1 cellular context compared by ENCODE assay signal in the genomic region with DNA sequence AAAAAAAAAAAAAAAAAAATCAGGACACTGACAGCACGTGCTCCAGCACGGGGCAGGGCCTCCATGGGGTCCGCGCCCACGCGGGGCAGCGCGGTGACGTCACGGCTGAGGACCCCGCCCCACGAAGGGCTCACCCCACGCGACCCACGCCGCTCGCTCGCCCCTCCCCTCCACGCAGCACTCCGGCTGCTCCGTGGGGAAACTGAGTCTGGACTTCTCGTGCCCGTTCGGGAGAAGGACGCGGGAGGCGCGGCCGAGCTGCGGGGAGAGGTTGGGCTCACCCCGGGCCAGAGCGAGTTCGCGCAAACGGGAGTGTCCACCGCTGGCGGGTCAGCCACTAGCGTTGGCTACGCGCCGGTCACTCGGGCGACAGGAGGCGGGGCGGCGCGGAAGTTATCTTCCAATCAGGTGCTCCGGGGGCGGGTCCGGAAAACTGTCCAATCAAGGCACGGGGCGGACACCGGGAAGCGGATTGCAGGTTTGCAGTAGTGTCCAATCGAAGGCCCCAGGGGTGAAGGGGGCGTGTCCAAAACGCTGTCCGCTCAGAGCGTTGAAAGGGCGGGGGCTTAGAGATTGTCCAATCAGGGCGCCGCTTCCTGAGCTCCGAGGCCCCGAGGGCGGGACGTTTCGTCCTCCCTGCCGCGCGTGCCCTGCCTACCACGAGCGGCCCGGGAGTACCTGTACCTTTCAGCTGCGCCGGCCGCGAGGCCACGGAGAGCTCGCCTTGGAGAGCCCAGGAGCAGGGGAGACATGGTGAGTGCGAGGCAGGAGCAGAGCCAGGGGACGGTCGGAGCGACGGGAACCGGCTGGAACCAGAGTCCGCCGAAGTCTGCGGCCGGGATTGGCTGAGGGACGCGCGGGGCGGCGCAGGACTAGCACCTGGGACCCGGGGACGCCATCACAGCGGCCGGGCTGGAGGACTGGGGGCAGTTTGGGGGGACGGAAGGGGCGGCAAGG.
TF ChIP-seq lines count a peak whose summit lies in the region.

Gene ZNF57, plus strand, starts transcription at position 633 of the 957 bp plus-strand sequence. Its CDS starts 118 bp downstream, at position 751.

TF ChIP-seq in K562, 482 proteins besides CTCF, POLR2A, EP300 and RAD21 (continued from another document and continues in another):
- TF ChIP-seq, protein P1, sequence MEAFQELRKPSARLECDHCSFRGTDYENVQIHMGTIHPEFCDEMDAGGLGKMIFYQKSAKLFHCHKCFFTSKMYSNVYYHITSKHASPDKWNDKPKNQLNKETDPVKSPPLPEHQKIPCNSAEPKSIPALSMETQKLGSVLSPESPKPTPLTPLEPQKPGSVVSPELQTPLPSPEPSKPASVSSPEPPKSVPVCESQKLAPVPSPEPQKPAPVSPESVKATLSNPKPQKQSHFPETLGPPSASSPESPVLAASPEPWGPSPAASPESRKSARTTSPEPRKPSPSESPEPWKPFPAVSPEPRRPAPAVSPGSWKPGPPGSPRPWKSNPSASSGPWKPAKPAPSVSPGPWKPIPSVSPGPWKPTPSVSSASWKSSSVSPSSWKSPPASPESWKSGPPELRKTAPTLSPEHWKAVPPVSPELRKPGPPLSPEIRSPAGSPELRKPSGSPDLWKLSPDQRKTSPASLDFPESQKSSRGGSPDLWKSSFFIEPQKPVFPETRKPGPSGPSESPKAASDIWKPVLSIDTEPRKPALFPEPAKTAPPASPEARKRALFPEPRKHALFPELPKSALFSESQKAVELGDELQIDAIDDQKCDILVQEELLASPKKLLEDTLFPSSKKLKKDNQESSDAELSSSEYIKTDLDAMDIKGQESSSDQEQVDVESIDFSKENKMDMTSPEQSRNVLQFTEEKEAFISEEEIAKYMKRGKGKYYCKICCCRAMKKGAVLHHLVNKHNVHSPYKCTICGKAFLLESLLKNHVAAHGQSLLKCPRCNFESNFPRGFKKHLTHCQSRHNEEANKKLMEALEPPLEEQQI (IDR thresholded peaks at IDR 0.05): no peak
- TF ChIP-seq ZNF175 (CRISPR knock-in tag; IDR thresholded peaks at IDR 0.05; ENCODE audit: low read depth) (no peak), IRF2 (CRISPR knock-in tag; IDR thresholded peaks at IDR 0.05) (no peak), PCBP2 (IDR thresholded peaks at IDR 0.05; ENCODE audit: low read depth, low read length, poor library complexity, severe bottlenecking) (no peak), PCBP1 (IDR thresholded peaks at IDR 0.05; ENCODE audit: low read depth, low read length, poor library complexity, severe bottlenecking) (peak; percentile 43), ZNF133 (CRISPR knock-in tag; IDR thresholded peaks at IDR 0.05) (no peak), ZEB2 (IDR thresholded peaks at IDR 0.05) (no peak), NBN (IDR thresholded peaks at IDR 0.05; ENCODE audit: low read depth) (peak; percentile 46; the same call in 1 of the 2 replicates), SMARCE1 (IDR thresholded peaks at IDR 0.05) (no peak), CBFA2T2 (conservative IDR thresholded peaks at IDR 0.05) (no peak), YY1 (IDR thresholded peaks at IDR 0.05; ENCODE audit: borderline replicate concordance in 1 of 3, control insufficient read depth in 1 of 3, extremely low read depth in 1 of 3, insufficient read depth in 3 of 3, insufficient read length in 1 of 3, insufficient replicate concordance in 2 of 3, low read depth in 1 of 3, low read length in 2 of 3) (peak in 2 of 3 experiments; percentile 45 to 73), KDM5B (IDR thresholded peaks at IDR 0.05; ENCODE audit: insufficient replicate concordance, low read depth, low read length) (no peak), KLF10 (CRISPR knock-in tag; IDR thresholded peaks at IDR 0.05) (no peak), ZFPM2 (CRISPR knock-in tag; IDR thresholded peaks at IDR 0.05) (no peak), PATZ1 (CRISPR knock-in tag; IDR thresholded peaks at IDR 0.05; ENCODE audit: borderline replicate concordance) (no peak), KLF16 (IDR thresholded peaks at IDR 0.05) (no peak), STAT6 (CRISPR knock-in tag; IDR thresholded peaks at IDR 0.05) (no peak; the same call in 1 of the 2 replicates), SLC30A9 (CRISPR knock-in tag; IDR thresholded peaks at IDR 0.05) (no peak), SAP30 (IDR thresholded peaks at IDR 0.05; ENCODE audit: borderline replicate concordance, insufficient read depth, low read depth, low read length, poor library complexity, severe bottlenecking) (no peak), ZNF140 (CRISPR knock-in tag; IDR thresholded peaks at IDR 0.05) (no peak), MTA1 (IDR thresholded peaks at IDR 0.05; ENCODE audit: borderline replicate concordance) (0 out of 2 replicates have a peak, but pooled peaks have one; percentile 40), ZNF280B (CRISPR knock-in tag; IDR thresholded peaks at IDR 0.05) (no peak), PHTF2 (CRISPR knock-in tag; IDR thresholded peaks at IDR 0.05) (no peak), NONO (IDR thresholded peaks at IDR 0.05; ENCODE audit: low read depth in 2 of 2, low read length in 1 of 2) (peak in 1 of 2 experiments; percentile 41; a peak in 1 of 4 replicates), CHCHD3 (CRISPR knock-in tag; IDR thresholded peaks at IDR 0.05) (no peak), ZSCAN29 (IDR thresholded peaks at IDR 0.05) (no peak), BRD9 (IDR thresholded peaks at IDR 0.05; ENCODE audit: low read depth, partially characterized antibody) (no peak), ZNF75A (CRISPR knock-in tag; IDR thresholded peaks at IDR 0.05) (no peak), BDP1 (IDR thresholded peaks at IDR 0.05; ENCODE audit: insufficient read depth, insufficient read length) (no peak), CXXC5 (CRISPR knock-in tag; IDR thresholded peaks at IDR 0.05) (peak; percentile 82), RBM39 (optimal IDR thresholded peaks at IDR 0.05; ENCODE audit: low read depth, low read length) (no peak), POLR2AphosphoS2 (IDR thresholded peaks at IDR 0.05; ENCODE audit: low read length) (no peak), MAX (CRISPR knock-in tag; IDR thresholded peaks at IDR 0.05) (peak; percentile 91), RAD51 (IDR thresholded peaks at IDR 0.05; ENCODE audit: borderline replicate concordance, low read depth) (no peak)
- TF ChIP-seq, protein P2, sequence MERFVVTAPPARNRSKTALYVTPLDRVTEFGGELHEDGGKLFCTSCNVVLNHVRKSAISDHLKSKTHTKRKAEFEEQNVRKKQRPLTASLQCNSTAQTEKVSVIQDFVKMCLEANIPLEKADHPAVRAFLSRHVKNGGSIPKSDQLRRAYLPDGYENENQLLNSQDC (CRISPR knock-in tag; IDR thresholded peaks at IDR 0.05): no peak
- TF ChIP-seq, protein P3, sequence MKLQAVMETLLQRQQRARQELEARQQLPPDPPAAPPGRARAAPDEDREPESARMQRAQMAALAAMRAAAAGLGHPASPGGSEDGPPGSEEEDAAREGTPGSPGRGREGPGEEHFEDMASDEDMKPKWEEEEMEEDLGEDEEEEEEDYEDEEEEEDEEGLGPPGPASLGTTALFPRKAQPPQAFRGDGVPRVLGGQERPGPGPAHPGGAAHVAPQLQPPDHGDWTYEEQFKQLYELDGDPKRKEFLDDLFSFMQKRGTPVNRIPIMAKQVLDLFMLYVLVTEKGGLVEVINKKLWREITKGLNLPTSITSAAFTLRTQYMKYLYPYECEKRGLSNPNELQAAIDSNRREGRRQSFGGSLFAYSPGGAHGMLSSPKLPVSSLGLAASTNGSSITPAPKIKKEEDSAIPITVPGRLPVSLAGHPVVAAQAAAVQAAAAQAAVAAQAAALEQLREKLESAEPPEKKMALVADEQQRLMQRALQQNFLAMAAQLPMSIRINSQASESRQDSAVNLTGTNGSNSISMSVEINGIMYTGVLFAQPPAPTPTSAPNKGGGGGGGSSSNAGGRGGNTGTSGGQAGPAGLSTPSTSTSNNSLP (IDR thresholded peaks at IDR 0.05; ENCODE audit: borderline replicate concordance, low read depth, low read length): no peak
- TF ChIP-seq, protein P4, sequence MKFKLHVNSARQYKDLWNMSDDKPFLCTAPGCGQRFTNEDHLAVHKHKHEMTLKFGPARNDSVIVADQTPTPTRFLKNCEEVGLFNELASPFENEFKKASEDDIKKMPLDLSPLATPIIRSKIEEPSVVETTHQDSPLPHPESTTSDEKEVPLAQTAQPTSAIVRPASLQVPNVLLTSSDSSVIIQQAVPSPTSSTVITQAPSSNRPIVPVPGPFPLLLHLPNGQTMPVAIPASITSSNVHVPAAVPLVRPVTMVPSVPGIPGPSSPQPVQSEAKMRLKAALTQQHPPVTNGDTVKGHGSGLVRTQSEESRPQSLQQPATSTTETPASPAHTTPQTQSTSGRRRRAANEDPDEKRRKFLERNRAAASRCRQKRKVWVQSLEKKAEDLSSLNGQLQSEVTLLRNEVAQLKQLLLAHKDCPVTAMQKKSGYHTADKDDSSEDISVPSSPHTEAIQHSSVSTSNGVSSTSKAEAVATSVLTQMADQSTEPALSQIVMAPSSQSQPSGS (CRISPR knock-in tag; IDR thresholded peaks at IDR 0.05): peak; percentile 78
- TF ChIP-seq, protein P5, sequence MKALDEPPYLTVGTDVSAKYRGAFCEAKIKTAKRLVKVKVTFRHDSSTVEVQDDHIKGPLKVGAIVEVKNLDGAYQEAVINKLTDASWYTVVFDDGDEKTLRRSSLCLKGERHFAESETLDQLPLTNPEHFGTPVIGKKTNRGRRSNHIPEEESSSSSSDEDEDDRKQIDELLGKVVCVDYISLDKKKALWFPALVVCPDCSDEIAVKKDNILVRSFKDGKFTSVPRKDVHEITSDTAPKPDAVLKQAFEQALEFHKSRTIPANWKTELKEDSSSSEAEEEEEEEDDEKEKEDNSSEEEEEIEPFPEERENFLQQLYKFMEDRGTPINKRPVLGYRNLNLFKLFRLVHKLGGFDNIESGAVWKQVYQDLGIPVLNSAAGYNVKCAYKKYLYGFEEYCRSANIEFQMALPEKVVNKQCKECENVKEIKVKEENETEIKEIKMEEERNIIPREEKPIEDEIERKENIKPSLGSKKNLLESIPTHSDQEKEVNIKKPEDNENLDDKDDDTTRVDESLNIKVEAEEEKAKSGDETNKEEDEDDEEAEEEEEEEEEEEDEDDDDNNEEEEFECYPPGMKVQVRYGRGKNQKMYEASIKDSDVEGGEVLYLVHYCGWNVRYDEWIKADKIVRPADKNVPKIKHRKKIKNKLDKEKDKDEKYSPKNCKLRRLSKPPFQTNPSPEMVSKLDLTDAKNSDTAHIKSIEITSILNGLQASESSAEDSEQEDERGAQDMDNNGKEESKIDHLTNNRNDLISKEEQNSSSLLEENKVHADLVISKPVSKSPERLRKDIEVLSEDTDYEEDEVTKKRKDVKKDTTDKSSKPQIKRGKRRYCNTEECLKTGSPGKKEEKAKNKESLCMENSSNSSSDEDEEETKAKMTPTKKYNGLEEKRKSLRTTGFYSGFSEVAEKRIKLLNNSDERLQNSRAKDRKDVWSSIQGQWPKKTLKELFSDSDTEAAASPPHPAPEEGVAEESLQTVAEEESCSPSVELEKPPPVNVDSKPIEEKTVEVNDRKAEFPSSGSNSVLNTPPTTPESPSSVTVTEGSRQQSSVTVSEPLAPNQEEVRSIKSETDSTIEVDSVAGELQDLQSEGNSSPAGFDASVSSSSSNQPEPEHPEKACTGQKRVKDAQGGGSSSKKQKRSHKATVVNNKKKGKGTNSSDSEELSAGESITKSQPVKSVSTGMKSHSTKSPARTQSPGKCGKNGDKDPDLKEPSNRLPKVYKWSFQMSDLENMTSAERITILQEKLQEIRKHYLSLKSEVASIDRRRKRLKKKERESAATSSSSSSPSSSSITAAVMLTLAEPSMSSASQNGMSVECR (CRISPR knock-in tag; IDR thresholded peaks at IDR 0.05): peak; percentile 82
